ENCODE assay signal across 2 cellular contexts in the genomic region with DNA sequence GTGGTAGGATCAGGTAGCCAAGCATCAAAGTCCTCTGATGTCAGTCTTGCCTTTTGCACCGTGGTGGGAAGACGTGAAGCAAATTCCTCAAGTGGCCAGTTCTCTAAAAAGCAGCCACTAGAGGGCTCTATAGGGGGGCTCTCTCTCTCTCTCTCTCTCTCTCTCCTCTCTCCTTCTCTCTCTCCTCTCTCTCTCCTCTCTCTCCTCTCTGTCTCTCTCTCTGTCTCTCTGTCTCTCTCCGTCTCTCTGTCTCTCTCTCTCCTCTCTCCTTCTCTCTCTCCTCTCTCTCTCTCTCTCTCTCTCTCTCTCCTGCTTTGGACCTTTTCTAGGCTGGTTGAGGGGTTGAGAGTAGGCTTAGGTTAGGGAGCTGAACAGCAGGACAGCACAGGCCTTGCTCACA.
TF ChIP-seq lines count a peak whose summit lies in the region.

No MANE protein-coding gene starts in this region.

TF ChIP-seq in WTC11, 78 proteins besides CTCF, POLR2A, EP300 and RAD21 (continued from another document):
- TF ChIP-seq, protein P1, sequence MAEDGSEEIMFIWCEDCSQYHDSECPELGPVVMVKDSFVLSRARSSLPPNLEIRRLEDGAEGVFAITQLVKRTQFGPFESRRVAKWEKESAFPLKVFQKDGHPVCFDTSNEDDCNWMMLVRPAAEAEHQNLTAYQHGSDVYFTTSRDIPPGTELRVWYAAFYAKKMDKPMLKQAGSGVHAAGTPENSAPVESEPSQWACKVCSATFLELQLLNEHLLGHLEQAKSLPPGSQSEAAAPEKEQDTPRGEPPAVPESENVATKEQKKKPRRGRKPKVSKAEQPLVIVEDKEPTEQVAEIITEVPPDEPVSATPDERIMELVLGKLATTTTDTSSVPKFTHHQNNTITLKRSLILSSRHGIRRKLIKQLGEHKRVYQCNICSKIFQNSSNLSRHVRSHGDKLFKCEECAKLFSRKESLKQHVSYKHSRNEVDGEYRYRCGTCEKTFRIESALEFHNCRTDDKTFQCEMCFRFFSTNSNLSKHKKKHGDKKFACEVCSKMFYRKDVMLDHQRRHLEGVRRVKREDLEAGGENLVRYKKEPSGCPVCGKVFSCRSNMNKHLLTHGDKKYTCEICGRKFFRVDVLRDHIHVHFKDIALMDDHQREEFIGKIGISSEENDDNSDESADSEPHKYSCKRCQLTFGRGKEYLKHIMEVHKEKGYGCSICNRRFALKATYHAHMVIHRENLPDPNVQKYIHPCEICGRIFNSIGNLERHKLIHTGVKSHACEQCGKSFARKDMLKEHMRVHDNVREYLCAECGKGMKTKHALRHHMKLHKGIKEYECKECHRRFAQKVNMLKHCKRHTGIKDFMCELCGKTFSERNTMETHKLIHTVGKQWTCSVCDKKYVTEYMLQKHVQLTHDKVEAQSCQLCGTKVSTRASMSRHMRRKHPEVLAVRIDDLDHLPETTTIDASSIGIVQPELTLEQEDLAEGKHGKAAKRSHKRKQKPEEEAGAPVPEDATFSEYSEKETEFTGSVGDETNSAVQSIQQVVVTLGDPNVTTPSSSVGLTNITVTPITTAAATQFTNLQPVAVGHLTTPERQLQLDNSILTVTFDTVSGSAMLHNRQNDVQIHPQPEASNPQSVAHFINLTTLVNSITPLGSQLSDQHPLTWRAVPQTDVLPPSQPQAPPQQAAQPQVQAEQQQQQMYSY (CRISPR knock-in tag; IDR thresholded peaks at IDR 0.05) = no peak
- TF ChIP-seq EMX1 (CRISPR knock-in tag; IDR thresholded peaks at IDR 0.05) = no peak
- TF ChIP-seq, protein P2, sequence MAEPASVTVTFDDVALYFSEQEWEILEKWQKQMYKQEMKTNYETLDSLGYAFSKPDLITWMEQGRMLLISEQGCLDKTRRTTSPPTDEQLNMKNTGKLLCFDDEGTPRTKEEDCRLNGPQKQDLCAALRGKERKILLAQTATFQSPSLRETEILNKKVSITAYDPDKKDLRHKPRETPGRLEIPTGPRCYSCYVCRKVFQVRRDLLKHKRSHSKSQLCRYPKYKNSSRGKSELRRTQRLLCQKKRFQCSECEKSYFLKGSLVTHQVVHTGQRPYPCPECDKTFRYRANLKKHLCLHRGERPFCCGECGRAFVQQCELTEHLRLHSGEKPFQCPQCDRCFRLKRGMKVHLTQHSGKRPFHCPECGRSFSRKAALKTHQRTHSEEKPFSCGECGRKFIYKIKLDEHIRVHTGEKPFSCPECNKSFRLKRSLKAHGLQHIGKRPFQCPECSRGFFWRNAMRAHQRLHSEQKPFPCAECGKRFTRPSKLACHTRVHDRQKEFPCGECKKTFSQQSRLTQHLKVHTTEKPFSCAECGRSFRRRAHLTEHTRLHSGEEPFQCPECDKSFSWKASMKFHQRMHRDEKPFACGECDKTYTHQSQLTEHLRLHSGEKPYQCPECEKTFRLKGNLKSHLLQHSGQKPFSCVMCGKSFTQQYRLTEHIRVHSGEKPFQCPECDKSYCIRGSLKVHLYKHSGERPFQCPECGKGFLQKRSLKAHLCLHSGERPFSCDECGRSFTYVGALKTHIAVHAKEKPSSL (CRISPR knock-in tag; conservative IDR thresholded peaks at IDR 0.05) = no peak
- no peak for TF ChIP-seq NR2C2 (CRISPR knock-in tag; IDR thresholded peaks at IDR 0.05)
- TF ChIP-seq TEAD1 (CRISPR knock-in tag; IDR thresholded peaks at IDR 0.05) = no peak

TF ChIP-seq in HepG2, 621 proteins besides CTCF, POLR2A, EP300 and RAD21 (continued from another document):
- TF ChIP-seq PCBP1 (IDR thresholded peaks at IDR 0.05; ENCODE audit: borderline replicate concordance, low read depth, low read length) (0 out of 2 replicates have a peak, but pooled peaks have one; percentile 72), NCOA2 (CRISPR knock-in tag; IDR thresholded peaks at IDR 0.05) (no peak), SAP130 (CRISPR knock-in tag; IDR thresholded peaks at IDR 0.05; ENCODE audit: low read depth) (0 out of 2 replicates have a peak, but pooled peaks have one; percentile 13)
